34 cellular contexts compared by ENCODE assay signal in the genomic region with DNA sequence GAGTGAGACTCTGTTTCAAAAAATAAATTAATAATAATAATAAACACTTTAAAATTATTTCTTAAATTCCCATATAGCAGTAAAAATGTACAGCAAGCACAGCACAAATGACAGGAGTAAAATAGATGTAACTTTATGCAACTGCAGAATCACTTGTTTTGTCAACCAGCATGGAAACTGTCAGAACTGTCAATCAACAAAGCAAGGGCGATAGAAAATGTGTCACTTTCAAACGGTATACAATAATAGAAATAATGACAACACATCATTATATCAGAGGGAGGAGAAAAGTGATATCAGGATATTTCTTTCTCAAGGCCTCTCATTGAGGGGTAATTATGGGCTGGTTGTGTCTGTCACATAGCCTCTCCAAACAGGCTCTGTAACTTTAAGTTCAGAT.
"Had no signal": no experiment of that assay in that cellular context is flagged by ENCODE, and none has a peak within 500 bp of the region (broad histone marks: within the 10 kb centered on the region; RNA-seq: fewer than 3 reads in every experiment).

No MANE protein-coding gene starts in this region.

- H3K27ac ChIP-seq: KMS-11 had no signal

- H3K4me3 ChIP-seq: MG63 had no signal

- DNase-seq: Karpas-422, Kasumi-1, MG63, MM.1S, MV-4-11, NCI-H1048, NCI-H1092, NCI-H1092 treated with DMSO at 0.1 percent for 48 hours, NCI-H1105, NCI-H1105 treated with DMSO at 0.1 percent for 48 hours, NCI-H1417, NCI-H1417 treated with DMSO at 0.1 percent for 48 hours, NCI-H1436, NCI-H1436 treated with DMSO at 0.1 percent for 48 hours, NCI-H146, NCI-H1694, NCI-H1694 treated with DMSO at 0.1 percent for 48 hours, NCI-H187, NCI-H187 treated with DMSO at 0.1 percent for 48 hours, NCI-H1930, NCI-H2029, NCI-H2029 treated with DMSO at 0.1 percent for 48 hours, NCI-H2081, NCI-H2081 treated with DMSO at 0.1 percent for 48 hours, NCI-H2107, NCI-H2171, NCI-H2171 treated with DMSO at 0.1 percent for 48 hours, NCI-H2227 treated with DMSO at 0.1 percent for 48 hours, NCI-H226, NCI-H345, NCI-H446, NCI-H446 treated with DMSO at 0.1 percent for 48 hours, NCI-H510A had no signal

- H3K27me3 ChIP-seq: MG63 had no signal

- H3K9ac ChIP-seq: KMS-11 had no signal

- H3K36me3 ChIP-seq: MG63 had no signal

- H3K4me2 ChIP-seq: KMS-11 had no signal
